1 cellular context compared by ENCODE assay signal in the genomic region with DNA sequence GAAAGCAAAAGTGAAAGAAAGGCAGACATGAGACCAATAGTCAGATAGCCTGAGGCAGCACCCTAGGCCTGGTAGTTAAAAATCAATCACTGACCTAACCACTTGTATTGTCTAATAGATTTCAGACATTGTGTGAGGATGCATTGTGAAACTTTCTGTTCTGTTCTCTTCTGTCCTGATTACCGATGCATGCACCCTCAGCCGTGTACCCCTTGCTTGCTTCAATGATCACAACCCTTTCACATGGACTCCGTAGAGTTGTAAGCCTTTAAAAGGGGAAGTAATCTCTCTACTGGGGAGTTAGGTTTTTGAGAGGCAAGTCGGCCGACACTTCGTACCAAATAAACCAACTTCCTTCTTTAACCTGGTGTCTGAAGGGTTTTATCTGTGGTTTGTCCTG.
TF ChIP-seq lines count a peak whose summit lies in the region.

No MANE protein-coding gene starts in this region.

TF ChIP-seq in HepG2, 621 proteins besides CTCF, POLR2A, EP300 and RAD21 (continued from another document):
- TF ChIP-seq SMC3 (IDR thresholded peaks at IDR 0.05; ENCODE audit: low read length) (no peak), ZNF263 (CRISPR knock-in tag; IDR thresholded peaks at IDR 0.05) (no peak), RBFOX2 (IDR thresholded peaks at IDR 0.05; ENCODE audit: low read depth, low read length) (no peak), ZZZ3 (CRISPR knock-in tag; IDR thresholded peaks at IDR 0.05; ENCODE audit: borderline replicate concordance) (no peak), IRX3 (CRISPR knock-in tag; IDR thresholded peaks at IDR 0.05; ENCODE audit: borderline replicate concordance, low read depth) (no peak), ARNT (IDR thresholded peaks at IDR 0.05) (no peak), HNRNPL (IDR thresholded peaks at IDR 0.05; ENCODE audit: low read depth, low read length) (no peak), ZNF841 (CRISPR knock-in tag; IDR thresholded peaks at IDR 0.05; ENCODE audit: borderline replicate concordance) (no peak)
- TF ChIP-seq, protein P1, sequence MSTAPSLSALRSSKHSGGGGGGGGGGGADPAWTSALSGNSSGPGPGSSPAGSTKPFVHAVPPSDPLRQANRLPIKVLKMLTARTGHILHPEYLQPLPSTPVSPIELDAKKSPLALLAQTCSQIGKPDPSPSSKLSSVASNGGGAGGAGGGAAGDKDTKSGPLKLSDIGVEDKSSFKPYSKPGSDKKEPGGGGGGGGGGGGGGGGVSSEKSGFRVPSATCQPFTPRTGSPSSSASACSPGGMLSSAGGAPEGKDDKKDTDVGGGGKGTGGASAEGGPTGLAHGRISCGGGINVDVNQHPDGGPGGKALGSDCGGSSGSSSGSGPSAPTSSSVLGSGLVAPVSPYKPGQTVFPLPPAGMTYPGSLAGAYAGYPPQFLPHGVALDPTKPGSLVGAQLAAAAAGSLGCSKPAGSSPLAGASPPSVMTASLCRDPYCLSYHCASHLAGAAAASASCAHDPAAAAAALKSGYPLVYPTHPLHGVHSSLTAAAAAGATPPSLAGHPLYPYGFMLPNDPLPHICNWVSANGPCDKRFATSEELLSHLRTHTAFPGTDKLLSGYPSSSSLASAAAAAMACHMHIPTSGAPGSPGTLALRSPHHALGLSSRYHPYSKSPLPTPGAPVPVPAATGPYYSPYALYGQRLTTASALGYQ (CRISPR knock-in tag; IDR thresholded peaks at IDR 0.05) = no peak
